Comparison of ENCODE assay signal across 1 cellular context in the genomic region with DNA sequence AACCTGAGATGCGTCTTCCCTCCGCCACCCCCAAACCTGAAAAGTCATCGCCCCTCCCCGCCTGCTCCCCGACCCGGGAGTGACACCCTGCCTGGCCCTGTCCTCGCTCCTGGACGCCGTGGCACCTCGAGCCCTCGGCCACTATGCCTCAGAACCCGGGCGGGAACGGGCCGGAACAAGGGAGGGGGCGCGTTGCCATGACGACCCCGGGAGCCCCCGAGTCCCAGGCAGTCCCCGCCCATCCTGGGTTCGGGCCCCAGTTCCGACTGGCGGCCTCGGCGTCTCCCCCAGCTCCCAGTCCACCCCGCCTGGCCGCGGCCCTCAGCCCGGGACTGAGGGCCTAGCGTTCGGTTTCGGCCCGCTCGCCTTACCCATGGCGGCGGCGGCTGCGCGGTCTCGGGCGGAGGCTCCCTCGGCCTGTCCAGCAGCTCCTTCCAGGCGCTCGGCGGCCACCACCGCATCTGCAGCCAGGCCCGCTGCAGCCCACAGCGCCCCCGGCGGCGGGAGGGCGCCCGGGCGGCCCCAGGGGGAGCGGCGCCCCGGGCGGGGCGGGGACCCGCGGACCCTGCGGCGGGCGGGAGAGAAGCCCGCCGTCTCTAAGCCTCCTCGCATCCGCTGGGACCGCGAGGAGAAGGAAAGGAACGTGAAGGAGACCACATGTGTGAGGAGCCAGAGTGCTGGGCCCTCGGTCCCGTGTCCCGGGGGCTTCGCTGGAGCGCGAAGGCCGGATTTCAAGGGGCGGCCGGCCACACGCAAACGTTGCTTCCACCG.
TF ChIP-seq lines count a peak whose summit lies in the region.

A gene with protein sequence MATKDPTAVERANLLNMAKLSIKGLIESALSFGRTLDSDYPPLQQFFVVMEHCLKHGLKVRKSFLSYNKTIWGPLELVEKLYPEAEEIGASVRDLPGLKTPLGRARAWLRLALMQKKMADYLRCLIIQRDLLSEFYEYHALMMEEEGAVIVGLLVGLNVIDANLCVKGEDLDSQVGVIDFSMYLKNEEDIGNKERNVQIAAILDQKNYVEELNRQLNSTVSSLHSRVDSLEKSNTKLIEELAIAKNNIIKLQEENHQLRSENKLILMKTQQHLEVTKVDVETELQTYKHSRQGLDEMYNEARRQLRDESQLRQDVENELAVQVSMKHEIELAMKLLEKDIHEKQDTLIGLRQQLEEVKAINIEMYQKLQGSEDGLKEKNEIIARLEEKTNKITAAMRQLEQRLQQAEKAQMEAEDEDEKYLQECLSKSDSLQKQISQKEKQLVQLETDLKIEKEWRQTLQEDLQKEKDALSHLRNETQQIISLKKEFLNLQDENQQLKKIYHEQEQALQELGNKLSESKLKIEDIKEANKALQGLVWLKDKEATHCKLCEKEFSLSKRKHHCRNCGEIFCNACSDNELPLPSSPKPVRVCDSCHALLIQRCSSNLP (minus strand): TSS at position 463 of the 771 bp plus-strand sequence. CDS start 88 bp downstream, at position 375.

TF ChIP-seq in HepG2, 621 proteins besides CTCF, POLR2A, EP300 and RAD21 (continued from another document and continues in another):
- TF ChIP-seq ZBTB46 (CRISPR knock-in tag; IDR thresholded peaks at IDR 0.05; ENCODE audit: borderline replicate concordance) (no peak), MBD4 (IDR thresholded peaks at IDR 0.05; ENCODE audit: borderline replicate concordance, low read length) (no peak), ZNF496 (CRISPR knock-in tag; IDR thresholded peaks at IDR 0.05; ENCODE audit: insufficient replicate concordance) (no peak), ZSCAN12 (CRISPR knock-in tag; IDR thresholded peaks at IDR 0.05) (no peak), MYNN (CRISPR knock-in tag; IDR thresholded peaks at IDR 0.05; ENCODE audit: low read depth) (no peak), CEBPG (CRISPR knock-in tag; IDR thresholded peaks at IDR 0.05) (no peak), ZNF501 (CRISPR knock-in tag; IDR thresholded peaks at IDR 0.05) (no peak; the same call in 1 of the 2 replicates), KIAA2018 (CRISPR knock-in tag; IDR thresholded peaks at IDR 0.05; ENCODE audit: borderline replicate concordance) (0 out of 2 replicates have a peak, but pooled peaks have one; percentile 46), MBNL3 (CRISPR knock-in tag; conservative IDR thresholded peaks at IDR 0.05) (no peak), TFDP2 (CRISPR knock-in tag; IDR thresholded peaks at IDR 0.05) (0 out of 2 replicates have a peak, but pooled peaks have one; percentile 27), ARNTL (CRISPR knock-in tag; IDR thresholded peaks at IDR 0.05) (no peak), ZNF563 (CRISPR knock-in tag; IDR thresholded peaks at IDR 0.05) (no peak), ZBTB42 (CRISPR knock-in tag; IDR thresholded peaks at IDR 0.05) (peak; percentile 61; the same call in 1 of the 2 replicates), HNF1B (CRISPR knock-in tag; IDR thresholded peaks at IDR 0.05) (no peak), ZBTB10 (CRISPR knock-in tag; IDR thresholded peaks at IDR 0.05; ENCODE audit: borderline replicate concordance) (peak; percentile 80), REXO4 (CRISPR knock-in tag; IDR thresholded peaks at IDR 0.05; ENCODE audit: borderline replicate concordance) (no peak), ZNF333 (CRISPR knock-in tag; IDR thresholded peaks at IDR 0.05; ENCODE audit: borderline replicate concordance) (peak; percentile 82; the same call in 1 of the 2 replicates), ZNF556 (CRISPR knock-in tag; IDR thresholded peaks at IDR 0.05; ENCODE audit: borderline replicate concordance) (no peak), KLF9 (CRISPR knock-in tag; IDR thresholded peaks at IDR 0.05; ENCODE audit: low read depth) (no peak), SAFB2 (CRISPR knock-in tag; IDR thresholded peaks at IDR 0.05; ENCODE audit: borderline replicate concordance, low read depth) (no peak; the same call in none of the 2 replicates), ZMYM4 (CRISPR knock-in tag; IDR thresholded peaks at IDR 0.05) (peak; percentile 98), ZMYM2 (CRISPR knock-in tag; IDR thresholded peaks at IDR 0.05) (no peak; the same call in 1 of the 2 replicates), NFYC (CRISPR knock-in tag; IDR thresholded peaks at IDR 0.05) (no peak), PATZ1 (CRISPR knock-in tag; IDR thresholded peaks at IDR 0.05) (peak; percentile 99), CCAR2 (optimal IDR thresholded peaks at IDR 0.05; ENCODE audit: low read depth, low read length) (no peak), DR1 (CRISPR knock-in tag; IDR thresholded peaks at IDR 0.05) (peak; percentile 57)
- TF ChIP-seq, protein P1, sequence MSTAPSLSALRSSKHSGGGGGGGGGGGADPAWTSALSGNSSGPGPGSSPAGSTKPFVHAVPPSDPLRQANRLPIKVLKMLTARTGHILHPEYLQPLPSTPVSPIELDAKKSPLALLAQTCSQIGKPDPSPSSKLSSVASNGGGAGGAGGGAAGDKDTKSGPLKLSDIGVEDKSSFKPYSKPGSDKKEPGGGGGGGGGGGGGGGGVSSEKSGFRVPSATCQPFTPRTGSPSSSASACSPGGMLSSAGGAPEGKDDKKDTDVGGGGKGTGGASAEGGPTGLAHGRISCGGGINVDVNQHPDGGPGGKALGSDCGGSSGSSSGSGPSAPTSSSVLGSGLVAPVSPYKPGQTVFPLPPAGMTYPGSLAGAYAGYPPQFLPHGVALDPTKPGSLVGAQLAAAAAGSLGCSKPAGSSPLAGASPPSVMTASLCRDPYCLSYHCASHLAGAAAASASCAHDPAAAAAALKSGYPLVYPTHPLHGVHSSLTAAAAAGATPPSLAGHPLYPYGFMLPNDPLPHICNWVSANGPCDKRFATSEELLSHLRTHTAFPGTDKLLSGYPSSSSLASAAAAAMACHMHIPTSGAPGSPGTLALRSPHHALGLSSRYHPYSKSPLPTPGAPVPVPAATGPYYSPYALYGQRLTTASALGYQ (CRISPR knock-in tag; IDR thresholded peaks at IDR 0.05): peak; percentile 47; the same call in 1 of the 2 replicates
